Comparison of ENCODE assay signal across 12 cellular contexts in genomic region chr5:153551537-153552079, GRCh38.
DNase-seq lines count a peak whose midpoint lies in the region; ATAC-seq and TF ChIP-seq lines count a peak whose summit lies in the region.
"Had no signal": no experiment of that assay in that cellular context is flagged by ENCODE, and none has a peak within 500 bp of the region (broad histone marks: within the 10 kb centered on the region; RNA-seq: fewer than 3 reads in every experiment).

No MANE protein-coding gene starts in this region.

- peak overlapping the region; percentile 5 for H3K27ac Mint-ChIP-seq in activated naive CD4-positive, alpha-beta T cell treated with anti-CD3 and anti-CD28 coated beads for 36 hours
- H3K27ac Mint-ChIP-seq: activated B cell treated with CpG ODN at 0.5 μM for 24 hours had no signal

- CTCF ChIA-PET in activated naive CD4-positive, alpha-beta T cell treated with anti-CD3 and anti-CD28 coated beads for 36 hours (lab: Charles Lee): no interaction called here

- no peaks in the 10 kb centered on the region for H3K27me3 Mint-ChIP-seq in activated naive CD4-positive, alpha-beta T cell treated with anti-CD3 and anti-CD28 coated beads for 36 hours (ENCODE audit: low read depth)
- H3K27me3 Mint-ChIP-seq: activated B cell treated with CpG ODN at 0.5 μM for 24 hours had no signal

- H3K4me3 Mint-ChIP-seq in activated naive CD4-positive, alpha-beta T cell treated with anti-CD3 and anti-CD28 coated beads for 36 hours: no peak overlapping the region
- H3K4me3 Mint-ChIP-seq: activated B cell treated with CpG ODN at 0.5 μM for 24 hours had no signal

- intact Hi-C loops in activated naive CD4-positive, alpha-beta T cell treated with anti-CD3 and anti-CD28 coated beads for 36 hours (cut with micrococcal nuclease): no loop called here
- intact Hi-C loops in aorta (cut with DNase I): loop anchor here in 1 of 2 donors (10.0 kb wide), 2 partner anchors 47 to 917 kb away; no protein-coding TSS in a partner anchor

- DNase-seq in activated naive CD4-positive, alpha-beta T cell treated with anti-CD3 and anti-CD28 coated beads for 36 hours: no peak
- no peak for DNase-seq in activated naive CD4-positive, alpha-beta T cell treated with anti-CD3 and anti-CD28 coated beads, Interleukin-2, amount 50 U/mL, for 16 hours
- DNase-seq in astrocyte of the spinal cord (ENCODE audit: low read depth, low spot score) (peak; percentile 96), islet precursor cell (peak; percentile 82), aorta (no peak), NCI-H146 (lab: John Stamatoyannopoulos, UW) (no peak)
- DNase-seq: activated B cell treated with CpG ODN at 0.5 μM for 24 hours; effector CD8-positive, alpha-beta T cell had no signal

- H3K4me1 Mint-ChIP-seq in activated naive CD4-positive, alpha-beta T cell treated with anti-CD3 and anti-CD28 coated beads for 36 hours (ENCODE audit: low read depth): peaks cover 6% of the 10 kb centered on the region
- H3K4me1 Mint-ChIP-seq: activated B cell treated with CpG ODN at 0.5 μM for 24 hours had no signal

- no peak for TF ChIP-seq CTCF in astrocyte of the spinal cord (IDR thresholded peaks at IDR 0.05; ENCODE audit: low read depth, low read length)

- no peaks in the 10 kb centered on the region for H3K36me3 Mint-ChIP-seq in activated naive CD4-positive, alpha-beta T cell treated with anti-CD3 and anti-CD28 coated beads for 36 hours (ENCODE audit: low read depth)

- no peak overlapping the region for H3K4me3 ChIP-seq in astrocyte of the spinal cord (ENCODE audit: low read depth, low read length)
- no peak overlapping the region for H3K4me3 ChIP-seq in aorta (ENCODE audit: low read length in 2 of 2)
- H3K4me3 ChIP-seq: skin epidermis had no signal

- no peaks in the 10 kb centered on the region for H3K27me3 ChIP-seq in aorta (ENCODE audit: control insufficient read depth in 1 of 2, insufficient read depth in 2 of 2, low read length in 1 of 2)

- H3K4me1 ChIP-seq in aorta (ENCODE audit: control insufficient read depth in 1 of 2, insufficient read depth in 2 of 2, low read length in 2 of 2): peaks cover 3 to 7% of the 10 kb centered on the region in 2 donors

- no peaks in the 10 kb centered on the region for H3K9me3 Mint-ChIP-seq in activated naive CD4-positive, alpha-beta T cell treated with anti-CD3 and anti-CD28 coated beads for 36 hours
- H3K9me3 Mint-ChIP-seq: activated B cell treated with CpG ODN at 0.5 μM for 24 hours had no signal

- no peaks in the 10 kb centered on the region for H3K9me3 ChIP-seq in aorta (ENCODE audit: control insufficient read depth, low read length)

- WGBS in aorta, 2 donors: 0 to 1% methylated on average over 1 of the region's 1 CpG

- in situ Hi-C loops in astrocyte of the spinal cord (cut with HindIII; ENCODE audit: low sequenced_read_pairs): no loop called here

- peak overlapping the region in 1 of 2 donors; percentile 64 for H3K27ac ChIP-seq in aorta (ENCODE audit: low read depth in 1 of 2, low read length in 2 of 2)
- H3K27ac ChIP-seq: C4-2B had no signal

- ATAC-seq in aorta (ENCODE audit: low FRiP score) (peak; percentile 81), HG02623 (IDR thresholded peaks at IDR 0.05; ENCODE audit: unreplicated experiment) (no peak), HG02938 (IDR thresholded peaks at IDR 0.05; ENCODE audit: unreplicated experiment) (no peak)

- no peaks in the 10 kb centered on the region for H3K36me3 ChIP-seq in aorta (ENCODE audit: control insufficient read depth in 1 of 2, insufficient read depth in 2 of 2, low read length in 1 of 2)

Comparison
In these comparisons a context has a peak if more than half of its experiments do, and no peak if none do; other contexts are left out.
1. DNase-seq: peak in astrocyte of the spinal cord (single experiment) and islet precursor cell (single experiment); none in activated naive CD4-positive, alpha-beta T cell treated with anti-CD3 and anti-CD28 coated beads for 36 hours (single experiment), activated naive CD4-positive, alpha-beta T cell treated with anti-CD3 and anti-CD28 coated beads, Interleukin-2, amount 50 U/mL, for 16 hours (single experiment), aorta (0 of 2) and NCI-H146 (single experiment).